In the genomic region with DNA sequence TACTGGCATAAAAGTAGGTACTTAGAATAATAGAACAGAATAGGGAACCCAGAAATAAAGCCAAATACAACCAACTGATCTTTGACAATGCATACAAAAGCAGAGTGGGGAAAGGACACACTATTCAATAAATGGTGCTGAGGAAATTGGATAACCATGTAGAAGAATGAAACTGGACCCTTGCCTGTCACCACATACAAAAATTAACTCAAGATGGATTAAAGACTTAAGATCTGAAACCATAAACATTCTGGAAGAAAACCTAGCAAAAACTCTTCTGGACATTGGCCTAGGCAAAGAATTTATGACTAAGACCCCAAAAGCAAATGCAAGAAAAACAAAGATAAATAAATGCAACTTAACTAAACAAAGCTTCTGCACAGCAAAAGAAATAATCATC, we compare ENCODE assay signal across 20 cellular contexts. TPM values are rescaled to one million over a fixed set of nuclear protein-coding genes. Genes with fewer than 3 reads are reported as not detected.
DNase-seq lines count a peak whose midpoint lies in the region; ATAC-seq, FAIRE-seq and TF ChIP-seq lines count a peak whose summit lies in the region.
"Had no signal": no experiment of that assay in that cellular context is flagged by ENCODE, and none has a peak within 500 bp of the region (broad histone marks: within the 10 kb centered on the region; RNA-seq: fewer than 3 reads in every experiment).

No MANE protein-coding gene starts in this region.

- TF ChIP-seq RAD21 in HepG2 (CRISPR knock-in tag; IDR thresholded peaks at IDR 0.05) = no peak

- DNase-seq in M059J (ENCODE audit: low read depth) (peak; percentile 12), astrocyte of the hippocampus (ENCODE audit: low read depth, low spot score) (peak; percentile 16), fibroblast of peridontal ligament (ENCODE audit: extremely low read depth) (peak; percentile 89), OCI-M1 (lab: John Stamatoyannopoulos, UW) (no peak), HepG2 (ENCODE audit: low spot score) (no peak)
- DNase-seq: C1 segment of cervical spinal cord; Calu3; CD4-positive, alpha-beta memory T cell; COR-L47; DMS53; DND-41; EL; GDM1; GM23248; H7; HCEC 1CT had no signal

- no peak overlapping the region for H3K4me2 ChIP-seq in HepG2 (ENCODE audit: low read depth, low read length)

- H3K4me3 ChIP-seq in HepG2 (replicated peaks in 1 of 3; ENCODE audit: insufficient read depth in 1 of 3, low read depth in 2 of 3, low read length in 3 of 3) = no peak overlapping the region
- H3K4me3 ChIP-seq: GM12878, GM23248 had no signal

- no peaks in the 10 kb centered on the region for H3K27me3 ChIP-seq in HepG2 (ENCODE audit: control insufficient read depth in 1 of 2, insufficient read depth in 2 of 2, low read length in 2 of 2)

- H3K9me3 ChIP-seq in HepG2 (ENCODE audit: low read length) = no peaks in the 10 kb centered on the region

- no peaks in the 10 kb centered on the region for H4K20me1 ChIP-seq in HepG2 (ENCODE audit: insufficient read depth, low read length)

- H3K9ac ChIP-seq in HepG2 (ENCODE audit: insufficient read depth, low read depth, low read length) = no peak overlapping the region
- H3K9ac ChIP-seq: GM23248 had no signal

- no peak for TF ChIP-seq EP300 in HepG2 (IDR thresholded peaks at IDR 0.05; ENCODE audit: low read depth in 2 of 2, low read length in 2 of 2)
- TF ChIP-seq EP300 in HepG2 (CRISPR knock-in tag; IDR thresholded peaks at IDR 0.05; ENCODE audit: borderline replicate concordance) = no peak

- intact Hi-C loops in HepG2 (cut with micrococcal nuclease; ENCODE audit: unreplicated experiment) = no loop called here

- ATAC-seq in HepG2 (no peak), GM18873 (IDR thresholded peaks at IDR 0.05; ENCODE audit: low FRiP score, unreplicated experiment) (no peak)
- ATAC-seq: GM12878 had no signal

- TF ChIP-seq POLR2A in HepG2 (IDR thresholded peaks at IDR 0.05; ENCODE audit: insufficient read depth in 1 of 2, low read depth in 2 of 2, low read length in 2 of 2) = no peak

- CTCF ChIA-PET in HepG2 (lab: Yijun Ruan, JAX; ENCODE audit: low intra/inter-chr PET ratio, low total read pairs) = no interaction called here

- no peaks in the 10 kb centered on the region for H3K4me1 ChIP-seq in HepG2 (ENCODE audit: insufficient read depth, low read length)

- no peak overlapping the region for H3K27ac ChIP-seq in HepG2 (ENCODE audit: extremely low read length, insufficient read depth, low read length)
- H3K27ac ChIP-seq: GM23248 had no signal

- POLR2A ChIA-PET in HepG2 (lab: Yijun Ruan, JAX) = no interaction called here

- TF ChIP-seq CTCF in HepG2 (CRISPR knock-in tag; IDR thresholded peaks at IDR 0.05) = no peak

- no TSS peak for BruUV-seq in HepG2 (replicated peaks; lab: Mats Ljungman, UMichigan)

- in situ Hi-C loops in HepG2 (cut with HindIII; ENCODE audit: extremely low pct_ligation_motif_present, low pct_unique_long_range_greater_than_20kb) = no loop called here

- H3K79me2 ChIP-seq in HepG2 (ENCODE audit: insufficient read depth, low read length) = no peaks in the 10 kb centered on the region

- H2AFZ ChIP-seq in HepG2 (ENCODE audit: low read length) = no peak overlapping the region
- H2AFZ ChIP-seq: GM23248 had no signal

- FAIRE-seq in HepG2 (lab: Jason Lieb, UNC) = no peak
- FAIRE-seq: GM12878, H1 had no signal

- H3K36me3 ChIP-seq in HepG2 (replicated peaks in 1 of 2; ENCODE audit: control insufficient read depth in 1 of 2, insufficient read depth in 2 of 2, low read length in 2 of 2) = no peaks in the 10 kb centered on the region; a peak in 1 of 5 replicates

TF ChIP-seq in HepG2, 621 proteins besides CTCF, POLR2A, EP300 and RAD21 (continues in another document):
- no peak for TF ChIP-seq ASH2L (IDR thresholded peaks at IDR 0.05; ENCODE audit: insufficient read length, low read depth, low read length)
- TF ChIP-seq, protein P1, sequence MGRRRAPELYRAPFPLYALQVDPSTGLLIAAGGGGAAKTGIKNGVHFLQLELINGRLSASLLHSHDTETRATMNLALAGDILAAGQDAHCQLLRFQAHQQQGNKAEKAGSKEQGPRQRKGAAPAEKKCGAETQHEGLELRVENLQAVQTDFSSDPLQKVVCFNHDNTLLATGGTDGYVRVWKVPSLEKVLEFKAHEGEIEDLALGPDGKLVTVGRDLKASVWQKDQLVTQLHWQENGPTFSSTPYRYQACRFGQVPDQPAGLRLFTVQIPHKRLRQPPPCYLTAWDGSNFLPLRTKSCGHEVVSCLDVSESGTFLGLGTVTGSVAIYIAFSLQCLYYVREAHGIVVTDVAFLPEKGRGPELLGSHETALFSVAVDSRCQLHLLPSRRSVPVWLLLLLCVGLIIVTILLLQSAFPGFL (CRISPR knock-in tag; IDR thresholded peaks at IDR 0.05) = no peak
- no peak for TF ChIP-seq ZNF547 (CRISPR knock-in tag; IDR thresholded peaks at IDR 0.05)
- no peak for TF ChIP-seq KLF15 (CRISPR knock-in tag; IDR thresholded peaks at IDR 0.05; ENCODE audit: borderline replicate concordance)

RNA-seq across cellular contexts. Expression of a gene that starts 45.6 kb away (rescaled TPM):
- 41.6 and 44.8 TPM in 2 replicates for total RNA-seq in M059J (2014; rRNA removed; shearing (Covaris generic))
- 27.7 and 44.8 TPM in 2 replicates for total RNA-seq in HepG2 (2016; rRNA removed; fragmentation: Illumina TruSeq; extraction: Trizol)
- total RNA-seq in HepG2 (2016; cell fraction: cytosol; rRNA removed; fragmentation: Illumina TruSeq; extraction: Trizol; ENCODE audit: low read depth) = 6.2 and 7.8 TPM in 2 replicates
- 28.7 and 47.3 TPM in 2 replicates for total RNA-seq in HepG2 (2016; cell fraction: insoluble cytoplasmic fraction; rRNA removed; fragmentation: Illumina TruSeq; extraction: Trizol)
- 9.7 and 10.8 TPM in 2 replicates for total RNA-seq in HepG2 (2016; cell fraction: membrane; rRNA removed; fragmentation: Illumina TruSeq; extraction: Trizol)
- total RNA-seq in HepG2 (2016; cell fraction: nucleus; rRNA removed; fragmentation: Illumina TruSeq; extraction: Trizol) = 19.5 and 20.9 TPM in 2 replicates
- 7.5 and 9.9 TPM in 2 replicates for polyA plus RNA-seq in HepG2 (2011; rRNA removed)
- 3.8 and 6.0 TPM in 2 replicates for polyA plus RNA-seq in HepG2 (2011; cell fraction: cytosol; rRNA removed)
- polyA plus RNA-seq in HepG2 (2011; cell fraction: nucleus; rRNA removed) = 3.8 and 4.7 TPM in 2 replicates
- polyA plus RNA-seq in HepG2 (2012) = 11.8 and 13.3 TPM in 2 replicates
- polyA plus RNA-seq in HepG2 (2016; cell fraction: cytosol; fragmentation: Illumina TruSeq; extraction: Trizol; ENCODE audit: low read depth) = 1.5 and 1.7 TPM in 2 replicates
- 29.3 and 33.2 TPM in 2 replicates for polyA plus RNA-seq in HepG2 (2016; cell fraction: insoluble cytoplasmic fraction; fragmentation: Illumina TruSeq; extraction: Trizol; ENCODE audit: low read depth)
- 3.4 and 4.1 TPM in 2 replicates for polyA plus RNA-seq in HepG2 (2016; cell fraction: membrane; fragmentation: Illumina TruSeq; extraction: Trizol; ENCODE audit: low read depth)
- polyA plus RNA-seq in HepG2 (2016; cell fraction: nucleus; fragmentation: Illumina TruSeq; extraction: Trizol; ENCODE audit: insufficient read depth, low read depth) = 14.1 and 14.3 TPM in 2 replicates
- polyA minus RNA-seq in HepG2 (2011; rRNA and poly(A)+ RNA removed; ENCODE audit: low replicate concordance) = 3.8 and 4.2 TPM in 2 replicates
- polyA minus RNA-seq in HepG2 (2011; cell fraction: cytosol; rRNA and poly(A)+ RNA removed) = 11.3 and 13.2 TPM in 2 replicates
- polyA minus RNA-seq in HepG2 (2011; cell fraction: nucleus; rRNA and poly(A)+ RNA removed) = 27.2 and 32.3 TPM in 2 replicates

RNA-seq across cellular contexts. Expression of a gene that starts 45.8 kb away (rescaled TPM):
- total RNA-seq in M059J (2014; rRNA removed; shearing (Covaris generic)) = 0.30 TPM in 1 of 2 replicates, not detected in the other
- total RNA-seq in HepG2 (2016; rRNA removed; fragmentation: Illumina TruSeq; extraction: Trizol) = 0.49 and 0.62 TPM in 2 replicates
- 0.18 TPM in 1 of 2 replicates, not detected in the other for total RNA-seq in HepG2 (2016; cell fraction: cytosol; rRNA removed; fragmentation: Illumina TruSeq; extraction: Trizol; ENCODE audit: low read depth)
- total RNA-seq in HepG2 (2016; cell fraction: insoluble cytoplasmic fraction; rRNA removed; fragmentation: Illumina TruSeq; extraction: Trizol) = 0.56 and 0.67 TPM in 2 replicates
- 0.21 and 0.37 TPM in 2 replicates for total RNA-seq in HepG2 (2016; cell fraction: membrane; rRNA removed; fragmentation: Illumina TruSeq; extraction: Trizol)
- 0.93 and 1.3 TPM in 2 replicates for total RNA-seq in HepG2 (2016; cell fraction: nucleus; rRNA removed; fragmentation: Illumina TruSeq; extraction: Trizol)
- 0.15 and 0.29 TPM in 2 replicates for polyA plus RNA-seq in HepG2 (2011; rRNA removed)
- 0.03 and 0.05 TPM in 2 replicates for polyA plus RNA-seq in HepG2 (2011; cell fraction: cytosol; rRNA removed)
- 0.13 and 0.23 TPM in 2 replicates for polyA plus RNA-seq in HepG2 (2011; cell fraction: nucleus; rRNA removed)
- polyA plus RNA-seq in HepG2 (2012) = 0.24 and 0.34 TPM in 2 replicates
- not detected in 2 replicates for polyA plus RNA-seq in HepG2 (2016; cell fraction: cytosol; fragmentation: Illumina TruSeq; extraction: Trizol; ENCODE audit: low read depth)
- polyA plus RNA-seq in HepG2 (2016; cell fraction: insoluble cytoplasmic fraction; fragmentation: Illumina TruSeq; extraction: Trizol; ENCODE audit: low read depth) = 0.26 and 0.30 TPM in 2 replicates
- 0.06 and 0.09 TPM in 2 replicates for polyA plus RNA-seq in HepG2 (2016; cell fraction: membrane; fragmentation: Illumina TruSeq; extraction: Trizol; ENCODE audit: low read depth)
- polyA plus RNA-seq in HepG2 (2016; cell fraction: nucleus; fragmentation: Illumina TruSeq; extraction: Trizol; ENCODE audit: insufficient read depth, low read depth) = 1.1 and 1.3 TPM in 2 replicates
- 0.08 and 0.14 TPM in 2 replicates for polyA minus RNA-seq in HepG2 (2011; rRNA and poly(A)+ RNA removed; ENCODE audit: low replicate concordance)
- polyA minus RNA-seq in HepG2 (2011; cell fraction: cytosol; rRNA and poly(A)+ RNA removed) = 0.35 TPM in 1 of 2 replicates, not detected in the other
- polyA minus RNA-seq in HepG2 (2011; cell fraction: nucleus; rRNA and poly(A)+ RNA removed) = 0.39 and 1.6 TPM in 2 replicates
- polyA plus RNA-seq: BJ; CD4-positive, alpha-beta memory T cell; GM23248 had no signal

Comparison
In these comparisons a context has a peak if more than half of its experiments do, and no peak if none do; other contexts are left out.
1. DNase-seq: peak in M059J (single experiment), astrocyte of the hippocampus (single experiment) and fibroblast of peridontal ligament (single experiment); none in OCI-M1 (single experiment) and HepG2 (single experiment).